26 cellular contexts compared by ENCODE assay signal in genomic region chr10:96376483-96376882, GRCh38. TPM values are rescaled to one million over a fixed set of nuclear protein-coding genes. Genes with fewer than 3 reads are reported as not detected.
DNase-seq lines count a peak whose midpoint lies in the region; ATAC-seq and TF ChIP-seq lines count a peak whose summit lies in the region.
"Had no signal": no experiment of that assay in that cellular context is flagged by ENCODE, and none has a peak within 500 bp of the region (broad histone marks: within the 10 kb centered on the region; RNA-seq: fewer than 3 reads in every experiment).

No MANE protein-coding gene starts in this region.

- H3K9me3 Mint-ChIP-seq in activated naive CD8-positive, alpha-beta T cell treated with anti-CD3 and anti-CD28 coated beads for 36 hours, result no peaks in the 10 kb centered on the region
- H3K9me3 Mint-ChIP-seq in activated naive CD8-positive, alpha-beta T cell treated with anti-CD3 and anti-CD28 coated beads, Interleukin-2, amount 50 U/mL, for 24 hours, result no peaks in the 10 kb centered on the region
- no peaks in the 10 kb centered on the region for H3K9me3 Mint-ChIP-seq in stimulated activated memory B cell treated with anti-CD40 and anti-IgM and Interleukin-4, amounts not matched to agents 10 μg/mL and 1 μg/mL and 100 μg/mL, for 72 hours
- H3K9me3 Mint-ChIP-seq: nephron progenitor cell, T-cell had no signal

- H3K4me3 ChIP-seq in spleen, result no peak overlapping the region

- TF ChIP-seq CTCF in GM20000 (IDR thresholded peaks at IDR 0.05; ENCODE audit: extremely low read depth, missing control alignments) (no peak), spleen (IDR thresholded peaks at IDR 0.05 in 8 of 11, conservative IDR thresholded peaks at IDR 0.05 in 3 of 11) (no peak)

- no peak overlapping the region for H3K27ac ChIP-seq in spleen

- H3K4me1 Mint-ChIP-seq in activated naive CD8-positive, alpha-beta T cell treated with anti-CD3 and anti-CD28 coated beads for 36 hours, result peaks cover 12% of the 10 kb centered on the region
- H3K4me1 Mint-ChIP-seq in activated naive CD8-positive, alpha-beta T cell treated with anti-CD3 and anti-CD28 coated beads, Interleukin-2, amount 50 U/mL, for 24 hours, result peaks cover 15% of the 10 kb centered on the region
- peaks cover 25% of the 10 kb centered on the region for H3K4me1 Mint-ChIP-seq in stimulated activated memory B cell treated with anti-CD40 and anti-IgM and Interleukin-4, amounts not matched to agents 10 μg/mL and 1 μg/mL and 100 μg/mL, for 72 hours

- WGBS in spleen, 5 donors, result 58 to 81% (median 72%) methylated on average over 7 of the region's 7 CpGs

- no peaks in the 10 kb centered on the region for H3K36me3 ChIP-seq in spleen
- H3K36me3 ChIP-seq: BE2C had no signal

- intact Hi-C loops in spleen (cut with DNase I; ENCODE audit: low total_unique reads), result no loop called here

- DNase-seq in activated naive CD8-positive, alpha-beta T cell treated with anti-CD3 and anti-CD28 coated beads for 36 hours, result peak; percentile 8
- DNase-seq in activated naive CD8-positive, alpha-beta T cell treated with anti-CD3 and anti-CD28 coated beads, Interleukin-2, amount 50 U/mL, for 24 hours, result no peak
- DNase-seq in GM20000 (ENCODE audit: low spot score), result peak; percentile 70
- no peak for DNase-seq in spleen
- DNase-seq in NCI-H345 treated with DMSO at 0.1 percent for 48 hours (lab: John Stamatoyannopoulos, UW; ENCODE audit: unreplicated experiment), result no peak
- no peak for DNase-seq in effector CD8-positive, alpha-beta T cell (lab: John Stamatoyannopoulos, UW)
- DNase-seq: activated CD4-positive, alpha-beta T cell treated with anti-CD3 and anti-CD28 coated beads for 48 hours; activated naive CD4-positive, alpha-beta T cell; aorta; BE2C; cerebellar nuclear complex; effector CD4-positive, alpha-beta T cell; glutamatergic neuron; HCEC 1CT; NCI-H1105; NCI-H526; nephron progenitor cell; Right ventricle myocardium superior; T-cell had no signal

- peaks cover 9% of the 10 kb centered on the region for H3K27me3 Mint-ChIP-seq in activated naive CD8-positive, alpha-beta T cell treated with anti-CD3 and anti-CD28 coated beads for 36 hours
- peaks cover 15% of the 10 kb centered on the region for H3K27me3 Mint-ChIP-seq in activated naive CD8-positive, alpha-beta T cell treated with anti-CD3 and anti-CD28 coated beads, Interleukin-2, amount 50 U/mL, for 24 hours
- H3K27me3 Mint-ChIP-seq in stimulated activated memory B cell treated with anti-CD40 and anti-IgM and Interleukin-4, amounts not matched to agents 10 μg/mL and 1 μg/mL and 100 μg/mL, for 72 hours, result peaks cover 48% of the 10 kb centered on the region

- peaks cover 0 to 13% (median 0%) of the 10 kb centered on the region in 7 donors for H3K27me3 ChIP-seq in spleen (replicated peaks in 1 of 7)
- H3K27me3 ChIP-seq: BE2C had no signal

- no peak overlapping the region for H3K4me3 Mint-ChIP-seq in activated naive CD8-positive, alpha-beta T cell treated with anti-CD3 and anti-CD28 coated beads for 36 hours
- H3K4me3 Mint-ChIP-seq in activated naive CD8-positive, alpha-beta T cell treated with anti-CD3 and anti-CD28 coated beads, Interleukin-2, amount 50 U/mL, for 24 hours, result no peak overlapping the region
- H3K4me3 Mint-ChIP-seq in stimulated activated memory B cell treated with anti-CD40 and anti-IgM and Interleukin-4, amounts not matched to agents 10 μg/mL and 1 μg/mL and 100 μg/mL, for 72 hours, result no peak overlapping the region
- H3K4me3 Mint-ChIP-seq: nephron progenitor cell had no signal

- no peak for TF ChIP-seq POLR2A in spleen (IDR thresholded peaks at IDR 0.05)

- H3K27ac Mint-ChIP-seq in activated naive CD8-positive, alpha-beta T cell treated with anti-CD3 and anti-CD28 coated beads for 36 hours, result no peak overlapping the region
- no peak overlapping the region for H3K27ac Mint-ChIP-seq in activated naive CD8-positive, alpha-beta T cell treated with anti-CD3 and anti-CD28 coated beads, Interleukin-2, amount 50 U/mL, for 24 hours
- no peak overlapping the region for H3K27ac Mint-ChIP-seq in stimulated activated memory B cell treated with anti-CD40 and anti-IgM and Interleukin-4, amounts not matched to agents 10 μg/mL and 1 μg/mL and 100 μg/mL, for 72 hours
- H3K27ac Mint-ChIP-seq: nephron progenitor cell, T-cell had no signal

- H3K9me3 ChIP-seq in spleen, result no peaks in the 10 kb centered on the region
- H3K9me3 ChIP-seq: BE2C had no signal

- H3K36me3 Mint-ChIP-seq in activated naive CD8-positive, alpha-beta T cell treated with anti-CD3 and anti-CD28 coated beads for 36 hours, result no peaks in the 10 kb centered on the region
- no peaks in the 10 kb centered on the region for H3K36me3 Mint-ChIP-seq in activated naive CD8-positive, alpha-beta T cell treated with anti-CD3 and anti-CD28 coated beads, Interleukin-2, amount 50 U/mL, for 24 hours (ENCODE audit: low read depth)
- H3K36me3 Mint-ChIP-seq in stimulated activated memory B cell treated with anti-CD40 and anti-IgM and Interleukin-4, amounts not matched to agents 10 μg/mL and 1 μg/mL and 100 μg/mL, for 72 hours, result no peaks in the 10 kb centered on the region
- H3K36me3 Mint-ChIP-seq: T-cell had no signal

- ATAC-seq in activated naive CD8-positive, alpha-beta T cell treated with anti-CD3 and anti-CD28 coated beads, Interleukin-2, amount 50 U/mL, for 24 hours, result no peak
- peak; percentile 46 for ATAC-seq in HG03442 (IDR thresholded peaks at IDR 0.05; ENCODE audit: unreplicated experiment)
- ATAC-seq in stimulated activated memory B cell treated with anti-CD40 and anti-IgM and Interleukin-4, amounts not matched to agents 10 μg/mL and 1 μg/mL and 100 μg/mL, for 72 hours, result peak; percentile 58
- ATAC-seq: left lobe of liver, T-cell had no signal

- H3K4me1 ChIP-seq in spleen, result peaks cover 0 to 29% (median 13%) of the 10 kb centered on the region in 6 donors
- H3K4me1 ChIP-seq: BE2C had no signal

RNA-seq across cellular contexts. Expression of gene OPALIN, which starts 17.7 kb away (rescaled TPM):
- not detected for total RNA-seq in activated naive CD8-positive, alpha-beta T cell treated with anti-CD3 and anti-CD28 coated beads for 36 hours
- not detected for total RNA-seq in spleen
- not detected for polyA plus RNA-seq in spleen
- total RNA-seq: A172, aorta, fibroblast of lung, left lobe of liver, LHCN-M2, OCI-LY7, Right ventricle myocardium superior, T-cell had no signal
- polyA plus RNA-seq: aorta, fibroblast of lung had no signal

Comparison
In these comparisons a context has a peak if more than half of its experiments do, and no peak if none do; other contexts are left out.
1. DNase-seq: peak in activated naive CD8-positive, alpha-beta T cell treated with anti-CD3 and anti-CD28 coated beads for 36 hours (single experiment) and GM20000 (single experiment); none in activated naive CD8-positive, alpha-beta T cell treated with anti-CD3 and anti-CD28 coated beads, Interleukin-2, amount 50 U/mL, for 24 hours (single experiment), spleen (single experiment), NCI-H345 treated with DMSO at 0.1 percent for 48 hours (single experiment) and effector CD8-positive, alpha-beta T cell (single experiment).